In the genomic region with DNA sequence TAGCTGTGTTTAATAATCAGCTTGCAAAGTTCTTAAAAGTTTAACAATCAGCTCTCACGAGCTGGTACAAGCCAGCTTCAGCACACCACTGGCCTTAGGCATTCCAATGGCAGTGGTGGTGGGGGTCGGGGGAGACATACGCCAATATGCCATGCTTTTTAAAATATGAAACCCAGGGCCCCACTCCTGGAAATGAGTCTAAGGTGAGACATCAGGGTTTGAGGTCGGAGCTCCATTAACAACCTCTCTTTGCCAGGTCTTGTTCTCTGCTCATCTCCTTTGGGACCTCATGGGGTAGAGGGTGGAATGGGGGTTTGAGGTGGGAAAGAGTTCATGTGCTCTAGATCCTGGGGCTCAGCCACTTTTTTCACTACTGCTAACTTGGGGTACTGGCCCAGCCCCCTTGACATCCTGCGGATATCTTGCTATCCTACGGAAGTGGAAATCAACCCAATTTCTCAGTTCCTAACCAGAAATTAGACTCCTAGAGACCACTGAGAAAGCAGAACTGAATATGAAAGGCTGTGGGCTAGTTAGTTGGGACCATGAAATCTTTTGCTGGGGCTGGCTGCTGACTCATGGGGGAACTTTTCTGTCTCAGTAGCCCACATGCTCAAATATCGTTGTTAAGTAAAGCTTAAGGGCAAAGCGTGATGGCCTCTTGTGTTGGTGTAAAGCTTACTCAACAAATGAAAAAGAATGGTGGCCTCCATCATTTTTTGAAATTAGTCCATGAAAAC, we compare ENCODE assay signal across 8 cellular contexts.
DNase-seq lines count a peak whose midpoint lies in the region; ATAC-seq, FAIRE-seq and TF ChIP-seq lines count a peak whose summit lies in the region.

No MANE protein-coding gene starts in this region.

- H3K27me3 Mint-ChIP-seq in T-helper 2 cell treated with Interferon-gamma antibody and Interleukin-4, amounts not matched to agents 5 μg/mL and 100 μg/mL, for 36 hours (ENCODE audit: low read depth), result peaks cover 40% of the 10 kb centered on the region

- intact Hi-C loops in vagina (cut with DNase I) (no loop called here), esophagus squamous epithelium (cut with DNase I) (loop anchor here (10.0 kb wide), 1 partner anchor 108 kb away; no protein-coding TSS in a partner anchor)

- TF ChIP-seq POLR2A in vagina (IDR thresholded peaks at IDR 0.05), result no peak
- TF ChIP-seq POLR2A in esophagus squamous epithelium (IDR thresholded peaks at IDR 0.05), result no peak

- DNase-seq in GM19239 (ENCODE audit: insufficient read length, low spot score) (peak; percentile 44), inferior parietal cortex (ENCODE audit: extremely low spot score) (no peak), vagina (ENCODE audit: extremely low spot score in 2 of 2) (no peak), NCI-H524 (lab: John Stamatoyannopoulos, UW) (no peak), esophagus squamous epithelium (lab: John Stamatoyannopoulos, UW) (no peak)
- DNase-seq in T-helper 2 cell treated with Interferon-gamma antibody and Interleukin-4, amounts not matched to agents 5 μg/mL and 100 μg/mL, for 36 hours (ENCODE audit: low spot score), result peak; percentile 72
- peak; percentile 40 for DNase-seq in stimulated activated CD4-positive, alpha-beta T cell treated with anti-CD3 and anti-CD28 coated beads, Interleukin-4, amount 100 ng/mL, for 1 hour

- 69 to 71% methylated on average over 8 of the region's 8 CpGs for WGBS in esophagus squamous epithelium, 2 donors

- H3K9me3 ChIP-seq in vagina (no peaks in the 10 kb centered on the region), esophagus squamous epithelium (no peaks in the 10 kb centered on the region)

- H3K4me1 ChIP-seq in vagina, result peaks cover 36% of the 10 kb centered on the region
- H3K4me1 ChIP-seq in esophagus squamous epithelium, result peaks cover 0 to 69% (median 20%) of the 10 kb centered on the region in 3 donors

- H3K27ac ChIP-seq in vagina (no peak overlapping the region), esophagus squamous epithelium (no peak overlapping the region)

- ATAC-seq in HG02943 (IDR thresholded peaks at IDR 0.05; ENCODE audit: low read depth, unreplicated experiment), result peak; percentile 91

- H3K36me3 Mint-ChIP-seq in T-helper 2 cell treated with Interferon-gamma antibody and Interleukin-4, amounts not matched to agents 5 μg/mL and 100 μg/mL, for 36 hours (ENCODE audit: low read depth), result no peaks in the 10 kb centered on the region

- H3K4me3 Mint-ChIP-seq in T-helper 2 cell treated with Interferon-gamma antibody and Interleukin-4, amounts not matched to agents 5 μg/mL and 100 μg/mL, for 36 hours, result peak overlapping the region; percentile 24

- no peak overlapping the region for H3K4me3 ChIP-seq in vagina
- H3K4me3 ChIP-seq in esophagus squamous epithelium, result no peak overlapping the region

- no peaks in the 10 kb centered on the region for H3K9me3 Mint-ChIP-seq in T-helper 2 cell treated with Interferon-gamma antibody and Interleukin-4, amounts not matched to agents 5 μg/mL and 100 μg/mL, for 36 hours

- no peak for TF ChIP-seq CTCF in vagina (IDR thresholded peaks at IDR 0.05)
- no peak for TF ChIP-seq CTCF in esophagus squamous epithelium (IDR thresholded peaks at IDR 0.05)

- FAIRE-seq in GM19239 (lab: Jason Lieb, UNC), result peak; percentile 97

- peaks cover 40% of the 10 kb centered on the region for H3K4me1 Mint-ChIP-seq in T-helper 2 cell treated with Interferon-gamma antibody and Interleukin-4, amounts not matched to agents 5 μg/mL and 100 μg/mL, for 36 hours (ENCODE audit: low read depth)

- H3K36me3 ChIP-seq in vagina, result no peaks in the 10 kb centered on the region
- no peaks in the 10 kb centered on the region for H3K36me3 ChIP-seq in esophagus squamous epithelium

- no peaks in the 10 kb centered on the region for H3K27me3 ChIP-seq in vagina
- no peaks in the 10 kb centered on the region for H3K27me3 ChIP-seq in esophagus squamous epithelium

- H3K27ac Mint-ChIP-seq in T-helper 2 cell treated with Interferon-gamma antibody and Interleukin-4, amounts not matched to agents 5 μg/mL and 100 μg/mL, for 36 hours, result no peak overlapping the region

Comparison
In these comparisons a context has a peak if more than half of its experiments do, and no peak if none do; other contexts are left out.
1. DNase-seq: peak in GM19239 (single experiment), T-helper 2 cell treated with Interferon-gamma antibody and Interleukin-4, amounts not matched to agents 5 μg/mL and 100 μg/mL, for 36 hours (single experiment) and stimulated activated CD4-positive, alpha-beta T cell treated with anti-CD3 and anti-CD28 coated beads, Interleukin-4, amount 100 ng/mL, for 1 hour (single experiment); none in inferior parietal cortex (single experiment), vagina (0 of 2), NCI-H524 (0 of 2) and esophagus squamous epithelium (single experiment).